Comparison of ENCODE assay signal across 13 cellular contexts in genomic region chr2:221943078-221943810, GRCh38.
DNase-seq lines count a peak whose midpoint lies in the region; ATAC-seq, FAIRE-seq and TF ChIP-seq lines count a peak whose summit lies in the region.
"Had no signal": no experiment of that assay in that cellular context is flagged by ENCODE, and none has a peak within 500 bp of the region (broad histone marks: within the 10 kb centered on the region; RNA-seq: fewer than 3 reads in every experiment).

No MANE protein-coding gene starts in this region.

- H3K27ac ChIP-seq in endothelial cell of umbilical vein (ENCODE audit: insufficient read depth, low read depth, low read length), result peak overlapping the region; percentile 83
- peak overlapping the region; percentile 62 for H3K27ac ChIP-seq in uterus

- DNase-seq in NCI-H510A treated with DMSO at 0.1 percent for 48 hours (lab: John Stamatoyannopoulos, UW) (peak; percentile 5), NCI-H510A (lab: John Stamatoyannopoulos, UW) (no peak), endothelial cell of umbilical vein (ENCODE audit: low read depth, low spot score) (peak; percentile 83), midbrain (lab: John Stamatoyannopoulos, UW) (peak; percentile 24), uterus (peak; percentile 34 to 74)
- no peak for DNase-seq in activated effector memory CD4-positive, alpha-beta T cell treated with anti-CD3 and anti-CD28 coated beads, Interleukin-2, amount 50 U/mL, for 16 hours
- DNase-seq in effector CD4-positive, alpha-beta T cell, result no peak
- DNase-seq: activated CD8-positive, alpha-beta memory T cell treated with anti-CD3 and anti-CD28 coated beads, Interleukin-2, amount 10 ng/mL, durations not matched to agents 7 days and 5 days; NCI-H187; spleen; stimulated activated naive CD8-positive, alpha-beta T cell treated with anti-CD3 and anti-CD28 coated beads, Interleukin-15, Interleukin-2, amounts not matched to agents 100 U/mL and 50 U/mL, for 24 hours had no signal

- FAIRE-seq in endothelial cell of umbilical vein (lab: Jason Lieb, UNC), result peak; percentile 76
- FAIRE-seq: islet of Langerhans had no signal

- no peaks in the 10 kb centered on the region for H3K9me1 ChIP-seq in endothelial cell of umbilical vein (replicated peaks; ENCODE audit: control insufficient read depth, extremely low read depth, insufficient read depth, low read length)

- H3K9ac ChIP-seq in endothelial cell of umbilical vein (replicated peaks; ENCODE audit: extremely low read depth, insufficient read depth, low read length), result peak overlapping the region; percentile 73

- peak overlapping the region; percentile 41 for H2AFZ ChIP-seq in endothelial cell of umbilical vein (ENCODE audit: low read depth, low read length)

- no peaks in the 10 kb centered on the region for H3K79me2 ChIP-seq in endothelial cell of umbilical vein (ENCODE audit: control insufficient read depth, insufficient read depth, low read length)

- TF ChIP-seq POLR2A in endothelial cell of umbilical vein (IDR thresholded peaks at IDR 0.05; ENCODE audit: low read depth, low read length) (no peak), uterus (IDR thresholded peaks at IDR 0.05) (no peak)

- CTCF ChIA-PET in endothelial cell of umbilical vein (lab: Charles Lee), result no interaction called here

- no peaks in the 10 kb centered on the region for H4K20me1 ChIP-seq in endothelial cell of umbilical vein (replicated peaks; ENCODE audit: control insufficient read depth, extremely low read depth, insufficient read depth, low read length)

- POLR2A ChIA-PET in endothelial cell of umbilical vein (lab: Charles Lee), result interaction anchor here (0.6 kb wide), 1 partner anchor 499 kb away, joined by 3 read pairs; no protein-coding TSS in a partner anchor

- H3K4me3 ChIP-seq in endothelial cell of umbilical vein (replicated peaks in 1 of 3; ENCODE audit: insufficient read depth in 1 of 3, low read depth in 1 of 3, low read length in 3 of 3) (no peak overlapping the region), uterus (no peak overlapping the region)
- H3K4me3 ChIP-seq: spleen had no signal

- H3K4me1 ChIP-seq in endothelial cell of umbilical vein (ENCODE audit: control insufficient read depth, extremely low read depth, insufficient read depth, low read length) (peaks cover 26% of the 10 kb centered on the region), uterus (peaks cover 0 to 4% of the 10 kb centered on the region in 2 donors)
- H3K4me1 ChIP-seq: spleen had no signal

- H3K4me2 ChIP-seq in endothelial cell of umbilical vein (ENCODE audit: insufficient read depth, low read length), result peak overlapping the region; percentile 28

- no peaks in the 10 kb centered on the region for H3K36me3 ChIP-seq in endothelial cell of umbilical vein (ENCODE audit: control insufficient read depth in 2 of 2, extremely low read depth in 1 of 2, insufficient read depth in 2 of 2, low read length in 2 of 2)
- H3K36me3 ChIP-seq in uterus, result no peaks in the 10 kb centered on the region
- H3K36me3 ChIP-seq: spleen had no signal

- intact Hi-C loops in endothelial cell of umbilical vein (cut with micrococcal nuclease), result no loop called here
- intact Hi-C loops in uterus (cut with DNase I; ENCODE audit: low total_unique reads), result no loop called here

- no peak for ATAC-seq in HG02623 (IDR thresholded peaks at IDR 0.05; ENCODE audit: unreplicated experiment)
- ATAC-seq: activated CD8-positive, alpha-beta memory T cell treated with anti-CD3 and anti-CD28 coated beads, Interleukin-2, amount 10 ng/mL, durations not matched to agents 7 days and 5 days; stimulated activated naive CD8-positive, alpha-beta T cell treated with anti-CD3 and anti-CD28 coated beads, Interleukin-15, Interleukin-2, amounts not matched to agents 100 U/mL and 50 U/mL, for 24 hours had no signal

- no peaks in the 10 kb centered on the region for H3K9me3 ChIP-seq in endothelial cell of umbilical vein (replicated peaks; ENCODE audit: control insufficient read depth, insufficient read depth, low read length)
- no peaks in the 10 kb centered on the region for H3K9me3 ChIP-seq in uterus
- H3K9me3 ChIP-seq: spleen had no signal

- no TSS peak for BruUV-seq in endothelial cell of umbilical vein (replicated peaks; lab: Mats Ljungman, UMichigan)

- H3K27me3 ChIP-seq in endothelial cell of umbilical vein (ENCODE audit: control insufficient read depth in 2 of 2, insufficient read depth in 2 of 2, low read length in 2 of 2) (no peaks in the 10 kb centered on the region), uterus (no peaks in the 10 kb centered on the region)
- H3K27me3 ChIP-seq: spleen had no signal

- dilution Hi-C loops in endothelial cell of umbilical vein (cut with MboI; ENCODE audit: extremely low pct_ligation_motif_present, low sequenced_read_pairs), result no loop called here

- TF ChIP-seq CTCF in endothelial cell of umbilical vein (IDR thresholded peaks at IDR 0.05; ENCODE audit: extremely low read depth in 1 of 2, insufficient read depth in 1 of 2, low read depth in 1 of 2, low read length in 2 of 2), result no peak
- no peak for TF ChIP-seq CTCF in uterus (IDR thresholded peaks at IDR 0.05)

TF ChIP-seq in endothelial cell of umbilical vein, 7 proteins besides CTCF, POLR2A, EP300 and RAD21:
- TF ChIP-seq JUN (IDR thresholded peaks at IDR 0.05; ENCODE audit: borderline replicate concordance, insufficient read depth, insufficient read length, low read depth) (peak; percentile 53), MAX (IDR thresholded peaks at IDR 0.05; ENCODE audit: insufficient read depth, insufficient read length) (no peak)

Comparison
In these comparisons a context has a peak if more than half of its experiments do, and no peak if none do; other contexts are left out.
1. DNase-seq: peak in NCI-H510A treated with DMSO at 0.1 percent for 48 hours (single experiment), endothelial cell of umbilical vein (single experiment), midbrain (single experiment) and uterus (2 of 2); none in NCI-H510A (single experiment), activated effector memory CD4-positive, alpha-beta T cell treated with anti-CD3 and anti-CD28 coated beads, Interleukin-2, amount 50 U/mL, for 16 hours (single experiment) and effector CD4-positive, alpha-beta T cell (single experiment).